7 cellular contexts compared by ENCODE assay signal in genomic region chr3:19543212-19543841, GRCh38.
DNase-seq lines count a peak whose midpoint lies in the region; ATAC-seq and TF ChIP-seq lines count a peak whose summit lies in the region.

No MANE protein-coding gene starts in this region.

- H3K9me3 ChIP-seq in Panc1 (ENCODE audit: control insufficient read depth, insufficient read depth, low read depth, low read length): no peaks in the 10 kb centered on the region
- no peaks in the 10 kb centered on the region for H3K9me3 ChIP-seq in iPS DF 6.9 (ENCODE audit: control insufficient read depth, insufficient read depth, low read length)

- H3K27me3 Mint-ChIP-seq in activated CD4-positive, alpha-beta memory T cell treated with anti-CD3 and anti-CD28 coated beads, Interleukin-2, amount 10 ng/mL, durations not matched to agents 7 days and 5 days: no peaks in the 10 kb centered on the region

- peak; percentile 8 for DNase-seq in Panc1 (ENCODE audit: low read depth, low spot score)
- peak; percentile 27 for DNase-seq in iPS DF 6.9 (ENCODE audit: low read depth, low spot score)
- DNase-seq in activated CD4-positive, alpha-beta memory T cell treated with anti-CD3 and anti-CD28 coated beads, Interleukin-2, amount 10 ng/mL, durations not matched to agents 7 days and 5 days: no peak
- no peak for DNase-seq in stimulated activated naive CD4-positive, alpha-beta T cell (lab: John Stamatoyannopoulos, UW)

- in situ Hi-C loops in Panc1 (cut with HindIII; ENCODE audit: low pct_unique_long_range_greater_than_20kb, low sequenced_read_pairs): no loop called here

- no peaks in the 10 kb centered on the region for H3K36me3 ChIP-seq in Panc1 (ENCODE audit: control insufficient read depth, insufficient read depth, low read length)
- H3K36me3 ChIP-seq in iPS DF 6.9 (ENCODE audit: control insufficient read depth, insufficient read depth, low read length): no peaks in the 10 kb centered on the region

- TF ChIP-seq CTCF in GM12873 (IDR thresholded peaks at IDR 0.05; ENCODE audit: insufficient read depth, low read depth, low read length, missing control alignments) (peak; percentile 80), Panc1 (IDR thresholded peaks at IDR 0.05) (peak; percentile 53)

- no peaks in the 10 kb centered on the region for H3K9me3 Mint-ChIP-seq in activated CD4-positive, alpha-beta memory T cell treated with anti-CD3 and anti-CD28 coated beads, Interleukin-2, amount 10 ng/mL, durations not matched to agents 7 days and 5 days

- H3K27ac Mint-ChIP-seq in activated CD4-positive, alpha-beta memory T cell treated with anti-CD3 and anti-CD28 coated beads, Interleukin-2, amount 10 ng/mL, durations not matched to agents 7 days and 5 days: no peak overlapping the region

- H3K4me3 Mint-ChIP-seq in activated CD4-positive, alpha-beta memory T cell treated with anti-CD3 and anti-CD28 coated beads, Interleukin-2, amount 10 ng/mL, durations not matched to agents 7 days and 5 days: no peak overlapping the region

- no CpG with 5 or more reads among the region's 4 CpGs for WGBS in iPS DF 6.9 (ENCODE audit: insufficient coverage, insufficient read length)

- intact Hi-C loops in Panc1 (cut with micrococcal nuclease; ENCODE audit: unreplicated experiment): no loop called here

- H3K27me3 ChIP-seq in Panc1 (ENCODE audit: control insufficient read depth, insufficient read depth, low read length) (no peaks in the 10 kb centered on the region), iPS DF 6.9 (ENCODE audit: control insufficient read depth, insufficient read depth, low read length) (no peaks in the 10 kb centered on the region)

- no peaks in the 10 kb centered on the region for H3K4me1 Mint-ChIP-seq in activated CD4-positive, alpha-beta memory T cell treated with anti-CD3 and anti-CD28 coated beads, Interleukin-2, amount 10 ng/mL, durations not matched to agents 7 days and 5 days

- no TSS peak for BruUV-seq in Panc1 (replicated peaks; lab: Mats Ljungman, UMichigan)

- H3K27ac ChIP-seq in Panc1 (ENCODE audit: low read length) (no peak overlapping the region), iPS DF 6.9 (ENCODE audit: low read length) (no peak overlapping the region)

- CTCF ChIA-PET in Panc1 (lab: Charles Lee): no interaction called here
- CTCF ChIA-PET in activated CD4-positive, alpha-beta memory T cell treated with anti-CD3 and anti-CD28 coated beads, Interleukin-2, amount 10 ng/mL, durations not matched to agents 7 days and 5 days (lab: Charles Lee): interaction anchor here (1.7 kb wide), 1 partner anchor 194 kb away, joined by 4 read pairs; no protein-coding TSS in a partner anchor

- H3K36me3 Mint-ChIP-seq in activated CD4-positive, alpha-beta memory T cell treated with anti-CD3 and anti-CD28 coated beads, Interleukin-2, amount 10 ng/mL, durations not matched to agents 7 days and 5 days (ENCODE audit: low read depth): no peaks in the 10 kb centered on the region

- POLR2A ChIA-PET in Panc1 (lab: Charles Lee): no interaction called here
- POLR2A ChIA-PET in activated CD4-positive, alpha-beta memory T cell treated with anti-CD3 and anti-CD28 coated beads, Interleukin-2, amount 10 ng/mL, durations not matched to agents 7 days and 5 days (lab: Charles Lee): no interaction called here

- H3K4me3 ChIP-seq in Panc1 (ENCODE audit: low read depth in 2 of 2, low read length in 2 of 2) (no peak overlapping the region), iPS DF 6.9 (ENCODE audit: low read length) (no peak overlapping the region)

- peak; percentile 48 for ATAC-seq in GM21381 (IDR thresholded peaks at IDR 0.05; ENCODE audit: unreplicated experiment)
- peak; percentile 40 for ATAC-seq in HG03460 (IDR thresholded peaks at IDR 0.05; ENCODE audit: unreplicated experiment)
- no peak for ATAC-seq in Panc1

- H3K4me1 ChIP-seq in Panc1 (ENCODE audit: control insufficient read depth, insufficient read depth, low read length): no peaks in the 10 kb centered on the region
- H3K4me1 ChIP-seq in iPS DF 6.9 (ENCODE audit: control insufficient read depth, insufficient read depth, low read length): no peaks in the 10 kb centered on the region

Comparison
In these comparisons a context has a peak if more than half of its experiments do, and no peak if none do; other contexts are left out.
1. DNase-seq: peak in Panc1 (single experiment) and iPS DF 6.9 (single experiment); none in activated CD4-positive, alpha-beta memory T cell treated with anti-CD3 and anti-CD28 coated beads, Interleukin-2, amount 10 ng/mL, durations not matched to agents 7 days and 5 days (single experiment) and stimulated activated naive CD4-positive, alpha-beta T cell (0 of 6).